In the genomic region with DNA sequence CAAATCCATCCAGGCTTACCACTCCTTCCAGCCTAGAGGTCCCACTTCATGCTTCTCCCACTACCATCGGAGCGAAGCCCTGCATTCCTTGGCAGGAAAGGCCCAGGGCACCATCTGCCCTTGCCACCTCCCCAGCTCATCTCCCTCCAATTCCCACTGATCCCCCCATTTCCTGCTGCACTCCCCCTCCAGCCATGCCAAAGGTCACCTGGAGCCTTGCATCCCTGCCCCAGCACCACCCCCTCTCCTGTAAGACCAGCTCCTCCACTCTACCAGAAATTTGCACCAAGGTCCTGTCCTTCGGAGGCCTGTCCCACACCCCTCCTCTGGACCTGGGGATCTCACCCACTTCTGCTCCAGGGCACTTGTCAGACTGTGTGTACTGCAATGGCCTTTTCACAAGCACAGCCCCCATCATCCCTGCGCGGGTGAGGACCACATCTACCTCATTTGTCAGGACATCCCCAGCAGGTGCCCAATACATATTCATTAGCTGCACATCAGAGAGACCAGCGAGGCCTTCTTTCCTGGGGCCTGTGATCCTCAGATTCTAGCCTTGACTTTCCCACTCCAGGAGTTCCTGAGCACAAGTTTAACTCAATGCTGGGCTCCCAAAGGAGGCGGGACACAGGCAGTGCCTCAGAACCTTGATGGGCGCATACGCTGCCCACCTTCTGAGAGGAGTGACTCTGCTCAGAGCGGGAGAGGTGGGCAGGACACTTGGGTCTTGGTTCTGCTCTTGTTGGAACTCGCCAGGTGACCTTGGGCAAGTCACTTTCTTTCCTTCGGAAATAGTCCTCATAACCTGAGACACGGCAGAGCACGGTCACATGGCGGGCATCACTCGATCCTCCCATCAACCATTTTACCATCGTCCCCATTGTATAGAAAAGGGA, we compare ENCODE assay signal across 29 cellular contexts. TPM values are rescaled to one million over a fixed set of nuclear protein-coding genes. Genes with fewer than 3 reads are reported as not detected.
DNase-seq lines count a peak whose midpoint lies in the region; ATAC-seq and TF ChIP-seq lines count a peak whose summit lies in the region.
"Had no signal": no experiment of that assay in that cellular context is flagged by ENCODE, and none has a peak within 500 bp of the region (broad histone marks: within the 10 kb centered on the region; RNA-seq: fewer than 3 reads in every experiment).

No MANE protein-coding gene starts in this region.

- POLR2A ChIA-PET in activated naive CD8-positive, alpha-beta T cell treated with anti-CD3 and anti-CD28 coated beads, Interleukin-2, amount 10 ng/mL, durations not matched to agents 7 days and 5 days (lab: Charles Lee), result no interaction called here
- POLR2A ChIA-PET in WTC11 (lab: Charles Lee), result no interaction called here

- DNase-seq in activated naive CD8-positive, alpha-beta T cell treated with anti-CD3 and anti-CD28 coated beads, Interleukin-2, amount 10 ng/mL, durations not matched to agents 7 days and 5 days, result peak; percentile 12
- DNase-seq in activated naive CD8-positive, alpha-beta T cell treated with anti-CD3 and anti-CD28 coated beads for 36 hours, result no peak
- peak; percentile 6 for DNase-seq in WTC11 (ENCODE audit: low spot score)
- DNase-seq in memory B cell (ENCODE audit: low spot score in 2 of 2), result no peak
- DNase-seq in stimulated activated naive B cell treated with anti-CD40 and anti-IgM and Interleukin-4, amounts not matched to agents 10 μg/mL and 1 μg/mL and 100 μg/mL, for 72 hours, result no peak
- no peak for DNase-seq in SIG-M5 (lab: John Stamatoyannopoulos, UW)
- DNase-seq in testis, result no peak
- DNase-seq: activated CD4-positive, alpha-beta T cell treated with anti-CD3 and anti-CD28 coated beads for 36 hours; activated gamma-delta T cell; DND-41; esophagus squamous epithelium; HFFc6; hippocampal formation; MG63; NCI-H1436 treated with DMSO at 0.1 percent for 48 hours; NCI-H2171; NCI-H524 treated with DMSO at 0.1 percent for 48 hours; NK-92 treated with Interleukin-12 subunit alpha and Interleukin-12 subunit beta, amount 100 ng/mL, for 24 hours; T-cell had no signal

- no peak for TF ChIP-seq CTCF in WTC11 (IDR thresholded peaks at IDR 0.05)
- TF ChIP-seq CTCF in testis (IDR thresholded peaks at IDR 0.05), result no peak

- no peak for TF ChIP-seq POLR2A in testis (IDR thresholded peaks at IDR 0.05)

- peaks cover 14% of the 10 kb centered on the region for H3K36me3 Mint-ChIP-seq in activated naive CD8-positive, alpha-beta T cell treated with anti-CD3 and anti-CD28 coated beads, Interleukin-2, amount 10 ng/mL, durations not matched to agents 7 days and 5 days
- peaks cover 29% of the 10 kb centered on the region for H3K36me3 Mint-ChIP-seq in activated naive CD8-positive, alpha-beta T cell treated with anti-CD3 and anti-CD28 coated beads for 36 hours
- H3K36me3 Mint-ChIP-seq in WTC11 (peaks cover 3% of the 10 kb centered on the region; the same call in 1 of the 2 replicates), memory B cell (peaks cover 7% of the 10 kb centered on the region)
- peaks cover 72 to 88% of the 10 kb centered on the region in 2 donors for H3K36me3 Mint-ChIP-seq in stimulated activated naive B cell treated with anti-CD40 and anti-IgM and Interleukin-4, amounts not matched to agents 10 μg/mL and 1 μg/mL and 100 μg/mL, for 72 hours
- H3K36me3 Mint-ChIP-seq: T-cell had no signal

- H3K27me3 ChIP-seq in testis, result no peaks in the 10 kb centered on the region
- H3K27me3 ChIP-seq: cardiac muscle cell, esophagus squamous epithelium, MG63, SJSA1 had no signal

- no peak for ATAC-seq in activated naive CD8-positive, alpha-beta T cell treated with anti-CD3 and anti-CD28 coated beads, Interleukin-2, amount 10 ng/mL, durations not matched to agents 7 days and 5 days (ENCODE audit: low read depth)
- ATAC-seq in WTC11 (no peak), memory B cell (ENCODE audit: low read depth) (no peak), GM19324 (IDR thresholded peaks at IDR 0.05; ENCODE audit: low FRiP score, unreplicated experiment) (no peak)
- ATAC-seq in stimulated activated naive B cell treated with anti-CD40 and anti-IgM and Interleukin-4, amounts not matched to agents 10 μg/mL and 1 μg/mL and 100 μg/mL, for 72 hours (replicated peaks), result no peak
- ATAC-seq: activated CD4-positive, alpha-beta T cell treated with anti-CD3 and anti-CD28 coated beads for 36 hours; K562; T-cell had no signal

- no peak overlapping the region for H3K4me3 Mint-ChIP-seq in activated naive CD8-positive, alpha-beta T cell treated with anti-CD3 and anti-CD28 coated beads, Interleukin-2, amount 10 ng/mL, durations not matched to agents 7 days and 5 days
- H3K4me3 Mint-ChIP-seq in activated naive CD8-positive, alpha-beta T cell treated with anti-CD3 and anti-CD28 coated beads for 36 hours, result no peak overlapping the region
- H3K4me3 Mint-ChIP-seq in WTC11, result no peak overlapping the region
- no peak overlapping the region for H3K4me3 Mint-ChIP-seq in memory B cell
- no peak overlapping the region for H3K4me3 Mint-ChIP-seq in stimulated activated naive B cell treated with anti-CD40 and anti-IgM and Interleukin-4, amounts not matched to agents 10 μg/mL and 1 μg/mL and 100 μg/mL, for 72 hours
- H3K4me3 Mint-ChIP-seq: activated CD4-positive, alpha-beta T cell treated with anti-CD3 and anti-CD28 coated beads for 36 hours; dendritic cell treated with granulocyte-macrophage colony-stimulating factor and Interleukin-4, amounts not matched to agents 40 ng/mL and 50 ng/mL, for 4 days; HFFc6; T-cell had no signal

- H3K27me3 Mint-ChIP-seq in activated naive CD8-positive, alpha-beta T cell treated with anti-CD3 and anti-CD28 coated beads, Interleukin-2, amount 10 ng/mL, durations not matched to agents 7 days and 5 days, result no peaks in the 10 kb centered on the region
- no peaks in the 10 kb centered on the region for H3K27me3 Mint-ChIP-seq in activated naive CD8-positive, alpha-beta T cell treated with anti-CD3 and anti-CD28 coated beads for 36 hours
- no peaks in the 10 kb centered on the region; the same call in 1 of the 2 replicates for H3K27me3 Mint-ChIP-seq in WTC11 (ENCODE audit: low read depth)
- H3K27me3 Mint-ChIP-seq in memory B cell, result no peaks in the 10 kb centered on the region
- H3K27me3 Mint-ChIP-seq in stimulated activated naive B cell treated with anti-CD40 and anti-IgM and Interleukin-4, amounts not matched to agents 10 μg/mL and 1 μg/mL and 100 μg/mL, for 72 hours, result no peaks in the 10 kb centered on the region
- H3K27me3 Mint-ChIP-seq: activated CD4-positive, alpha-beta T cell treated with anti-CD3 and anti-CD28 coated beads for 36 hours; dendritic cell treated with granulocyte-macrophage colony-stimulating factor and Interleukin-4, amounts not matched to agents 40 ng/mL and 50 ng/mL, for 4 days; T-cell had no signal

- no peaks in the 10 kb centered on the region for H3K9me3 ChIP-seq in testis
- H3K9me3 ChIP-seq: esophagus squamous epithelium, MG63, SJSA1, thoracic aorta had no signal

- no peak overlapping the region for H3K27ac ChIP-seq in testis
- H3K27ac ChIP-seq: C4-2B, cardiac muscle cell, esophagus squamous epithelium, SJSA1, thoracic aorta had no signal

- H3K4me1 ChIP-seq in testis, result peaks cover 14% of the 10 kb centered on the region

- CTCF ChIA-PET in WTC11 (lab: Charles Lee), result interaction anchor here (0.9 to 2.3 kb wide), 3 partner anchors 18 to 252 kb away, joined by 3 to 10 read pairs (median 4); no protein-coding TSS in a partner anchor

- no peak overlapping the region for H3K27ac Mint-ChIP-seq in activated naive CD8-positive, alpha-beta T cell treated with anti-CD3 and anti-CD28 coated beads, Interleukin-2, amount 10 ng/mL, durations not matched to agents 7 days and 5 days
- H3K27ac Mint-ChIP-seq in activated naive CD8-positive, alpha-beta T cell treated with anti-CD3 and anti-CD28 coated beads for 36 hours, result no peak overlapping the region
- H3K27ac Mint-ChIP-seq in WTC11 (no peak overlapping the region), memory B cell (peak overlapping the region; percentile 39)
- H3K27ac Mint-ChIP-seq in stimulated activated naive B cell treated with anti-CD40 and anti-IgM and Interleukin-4, amounts not matched to agents 10 μg/mL and 1 μg/mL and 100 μg/mL, for 72 hours, result peak overlapping the region; percentile 17
- H3K27ac Mint-ChIP-seq: activated CD4-positive, alpha-beta T cell treated with anti-CD3 and anti-CD28 coated beads for 36 hours; dendritic cell treated with granulocyte-macrophage colony-stimulating factor and Interleukin-4, amounts not matched to agents 40 ng/mL and 50 ng/mL, for 4 days; HFFc6; T-cell had no signal

- H3K4me1 Mint-ChIP-seq in activated naive CD8-positive, alpha-beta T cell treated with anti-CD3 and anti-CD28 coated beads, Interleukin-2, amount 10 ng/mL, durations not matched to agents 7 days and 5 days, result no peaks in the 10 kb centered on the region
- peaks cover 2% of the 10 kb centered on the region for H3K4me1 Mint-ChIP-seq in activated naive CD8-positive, alpha-beta T cell treated with anti-CD3 and anti-CD28 coated beads for 36 hours
- H3K4me1 Mint-ChIP-seq in WTC11, result no peaks in the 10 kb centered on the region
- H3K4me1 Mint-ChIP-seq in memory B cell, result peaks cover 42% of the 10 kb centered on the region
- peaks cover 46 to 50% of the 10 kb centered on the region in 2 donors for H3K4me1 Mint-ChIP-seq in stimulated activated naive B cell treated with anti-CD40 and anti-IgM and Interleukin-4, amounts not matched to agents 10 μg/mL and 1 μg/mL and 100 μg/mL, for 72 hours
- H3K4me1 Mint-ChIP-seq: activated CD4-positive, alpha-beta T cell treated with anti-CD3 and anti-CD28 coated beads for 36 hours had no signal

- intact Hi-C loops in testis (cut with DNase I; ENCODE audit: low total_unique reads), result no loop called here

- peaks cover 7% of the 10 kb centered on the region for H3K9me3 Mint-ChIP-seq in activated naive CD8-positive, alpha-beta T cell treated with anti-CD3 and anti-CD28 coated beads, Interleukin-2, amount 10 ng/mL, durations not matched to agents 7 days and 5 days
- H3K9me3 Mint-ChIP-seq in activated naive CD8-positive, alpha-beta T cell treated with anti-CD3 and anti-CD28 coated beads for 36 hours, result peaks cover 1% of the 10 kb centered on the region
- H3K9me3 Mint-ChIP-seq in WTC11 (peaks cover 25% of the 10 kb centered on the region), memory B cell (no peaks in the 10 kb centered on the region)
- H3K9me3 Mint-ChIP-seq in stimulated activated naive B cell treated with anti-CD40 and anti-IgM and Interleukin-4, amounts not matched to agents 10 μg/mL and 1 μg/mL and 100 μg/mL, for 72 hours, result no peaks in the 10 kb centered on the region
- H3K9me3 Mint-ChIP-seq: HFFc6, T-cell had no signal

- 89 to 95% methylated on average over 16 of the region's 17 CpGs for WGBS in testis, 2 donors

- H3K36me3 ChIP-seq in testis (ENCODE audit: low read depth, missing control alignments), result no peaks in the 10 kb centered on the region
- H3K36me3 ChIP-seq: cardiac muscle cell, esophagus squamous epithelium, MG63, thoracic aorta had no signal

- H3K4me3 ChIP-seq in testis, result no peak overlapping the region
- H3K4me3 ChIP-seq: cardiac muscle cell, esophagus squamous epithelium, K562, lung, MG63, SJSA1, smooth muscle cell, thoracic aorta had no signal

RNA-seq across cellular contexts. Expression of a gene that starts 49.9 kb away (rescaled TPM):
- not detected for total RNA-seq in activated naive CD8-positive, alpha-beta T cell treated with anti-CD3 and anti-CD28 coated beads, Interleukin-2, amount 10 ng/mL, durations not matched to agents 7 days and 5 days
- total RNA-seq in activated naive CD8-positive, alpha-beta T cell treated with anti-CD3 and anti-CD28 coated beads for 36 hours, result not detected
- total RNA-seq in WTC11 (2021) (0.33 to 0.39 TPM in 2 of 3 replicates, not detected in the other), testis (not detected)
- not detected for polyA plus RNA-seq in testis (ENCODE audit: insufficient read depth, low read depth, low replicate concordance)
- total RNA-seq: activated CD4-positive, alpha-beta T cell treated with anti-CD3 and anti-CD28 coated beads for 36 hours; frontal cortex; HFFc6; K562; smooth muscle cell; T-cell; thoracic aorta had no signal
- polyA plus RNA-seq: K562, smooth muscle cell had no signal

Comparison
In these comparisons a context has a peak if more than half of its experiments do, and no peak if none do; other contexts are left out.
1. DNase-seq: peak in activated naive CD8-positive, alpha-beta T cell treated with anti-CD3 and anti-CD28 coated beads, Interleukin-2, amount 10 ng/mL, durations not matched to agents 7 days and 5 days (single experiment) and WTC11 (single experiment); none in activated naive CD8-positive, alpha-beta T cell treated with anti-CD3 and anti-CD28 coated beads for 36 hours (single experiment), memory B cell (0 of 2), stimulated activated naive B cell treated with anti-CD40 and anti-IgM and Interleukin-4, amounts not matched to agents 10 μg/mL and 1 μg/mL and 100 μg/mL, for 72 hours (single experiment), SIG-M5 (single experiment) and testis (single experiment).
2. H3K27ac Mint-ChIP-seq: peak in memory B cell (single experiment) and stimulated activated naive B cell treated with anti-CD40 and anti-IgM and Interleukin-4, amounts not matched to agents 10 μg/mL and 1 μg/mL and 100 μg/mL, for 72 hours (single experiment); none in activated naive CD8-positive, alpha-beta T cell treated with anti-CD3 and anti-CD28 coated beads, Interleukin-2, amount 10 ng/mL, durations not matched to agents 7 days and 5 days (single experiment), activated naive CD8-positive, alpha-beta T cell treated with anti-CD3 and anti-CD28 coated beads for 36 hours (single experiment) and WTC11 (single experiment).